In the genomic region with DNA sequence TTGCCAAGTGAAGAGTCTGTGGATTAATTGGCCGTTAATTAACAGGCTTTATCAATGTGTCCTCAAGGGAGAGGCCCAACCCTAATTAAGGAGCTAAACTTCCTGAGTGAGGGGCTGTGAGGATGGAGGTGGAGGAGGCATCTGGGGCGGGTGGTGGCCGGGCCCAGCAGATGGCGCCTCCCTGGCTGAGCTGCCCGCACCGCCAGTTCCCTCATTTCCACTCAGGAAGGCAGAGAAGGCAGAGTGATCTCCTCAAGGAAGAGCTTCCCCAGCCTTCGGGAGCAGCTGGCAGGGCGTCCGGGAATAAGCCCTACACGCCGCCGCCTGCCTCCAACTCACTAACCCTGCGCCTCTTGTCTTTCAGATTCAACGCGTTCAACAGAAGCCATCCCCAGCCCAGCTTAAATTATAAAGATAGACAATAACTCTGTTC, we compare ENCODE assay signal across 8 cellular contexts. TPM values are rescaled to one million over a fixed set of nuclear protein-coding genes. Genes with fewer than 3 reads are reported as not detected.
A peak's percentile ranks its signal among the peaks of the same experiment; 100 is the strongest.
DNase-seq lines count a peak whose midpoint lies in the region; ATAC-seq lines count a peak whose summit lies in the region.

No MANE protein-coding gene starts in this region.

- DNase-seq in GM04503 (ENCODE audit: low read depth) (peak; percentile 33), NCI-H82 (lab: John Stamatoyannopoulos, UW) (peak; percentile 96), mucosa of gallbladder (ENCODE audit: low spot score) (peak; percentile 55), GF-D8 (lab: John Stamatoyannopoulos, UW) (no peak), NCI-H2081 (lab: John Stamatoyannopoulos, UW) (no peak)
- no peak for DNase-seq in activated effector memory CD4-positive, alpha-beta T cell treated with Interleukin-2 at 50 U/mL for 16 hours

- peak; percentile 45 for ATAC-seq in esophagus mucosa
- no peak for ATAC-seq in HG03196 (IDR thresholded peaks at IDR 0.05; ENCODE audit: unreplicated experiment)

RNA-seq across cellular contexts. Expression of a gene that starts 55.5 kb away (rescaled TPM):
- total RNA-seq in esophagus mucosa (5.5 TPM), mucosa of gallbladder (10.0 TPM)

Comparison
In these comparisons a context has a peak if more than half of its experiments do, and no peak if none do; other contexts are left out.
1. DNase-seq: peak in GM04503 (single experiment), NCI-H82 (single experiment) and mucosa of gallbladder (single experiment); none in GF-D8 (single experiment), activated effector memory CD4-positive, alpha-beta T cell treated with Interleukin-2 at 50 U/mL for 16 hours (single experiment) and NCI-H2081 (0 of 2).